ENCODE assay signal across 12 cellular contexts in genomic region chr9:129416831-129417604, GRCh38.
A peak's percentile ranks its signal among the peaks of the same experiment; 100 is the strongest.
DNase-seq lines count a peak whose midpoint lies in the region; ATAC-seq and TF ChIP-seq lines count a peak whose summit lies in the region.
"Had no signal": no experiment of that assay in that cellular context is flagged by ENCODE, and none has a peak within 500 bp of the region (broad histone marks: within the 10 kb centered on the region; RNA-seq: fewer than 3 reads in every experiment).

No MANE protein-coding gene starts in this region.

- H3K27me3 Mint-ChIP-seq in activated CD8-positive, alpha-beta T cell treated with anti-CD3 and anti-CD28 coated beads for 36 hours: no peaks in the 10 kb centered on the region

- intact Hi-C loops in activated CD8-positive, alpha-beta T cell treated with anti-CD3 and anti-CD28 coated beads for 36 hours (cut with micrococcal nuclease): no loop called here

- H3K4me1 Mint-ChIP-seq in activated CD8-positive, alpha-beta T cell treated with anti-CD3 and anti-CD28 coated beads for 36 hours (ENCODE audit: low read depth): peaks cover 13% of the 10 kb centered on the region

- CTCF ChIA-PET in activated CD8-positive, alpha-beta T cell treated with anti-CD3 and anti-CD28 coated beads for 36 hours (lab: Charles Lee): interaction anchor here (1.4 kb wide), 1 partner anchor 274 kb away, joined by 3 read pairs; no protein-coding TSS in a partner anchor

- H3K4me3 Mint-ChIP-seq in activated CD8-positive, alpha-beta T cell treated with anti-CD3 and anti-CD28 coated beads for 36 hours: no peak overlapping the region

- DNase-seq in SIG-M5 treated with dmso at 0.1 percent for 504 hours (lab: John Stamatoyannopoulos, UW; ENCODE audit: unreplicated experiment) (peak; percentile 55), SIG-M5 (lab: John Stamatoyannopoulos, UW) (no peak), NB4 (ENCODE audit: low read depth) (peak; percentile 49), GM19240 (ENCODE audit: insufficient read length, low spot score) (no peak), medulla oblongata (ENCODE audit: extremely low spot score) (no peak)
- DNase-seq in activated CD8-positive, alpha-beta T cell treated with anti-CD3 and anti-CD28 coated beads for 36 hours: no peak
- DNase-seq: activated CD8-positive, alpha-beta memory T cell treated with anti-CD3 and anti-CD28 coated beads for 24 hours; sigmoid colon had no signal

- H3K9me3 Mint-ChIP-seq in activated CD8-positive, alpha-beta T cell treated with anti-CD3 and anti-CD28 coated beads for 36 hours: no peaks in the 10 kb centered on the region

- H3K27ac Mint-ChIP-seq in activated CD8-positive, alpha-beta T cell treated with anti-CD3 and anti-CD28 coated beads for 36 hours: peak overlapping the region; percentile 8

- no peak for ATAC-seq in activated CD8-positive, alpha-beta T cell treated with anti-CD3 and anti-CD28 coated beads for 36 hours
- no peak for ATAC-seq in GM19467 (IDR thresholded peaks at IDR 0.05; ENCODE audit: unreplicated experiment)
- ATAC-seq: left lobe of liver had no signal

- POLR2A ChIA-PET in activated CD8-positive, alpha-beta T cell treated with anti-CD3 and anti-CD28 coated beads for 36 hours (lab: Charles Lee): no interaction called here

- peaks cover 33 to 39% of the 10 kb centered on the region in 2 experiments for H3K4me1 ChIP-seq in neutrophil (ENCODE audit: control insufficient read depth in 1 of 2, insufficient read depth in 1 of 2, low read depth in 1 of 2, low read length in 1 of 2)

- H3K4me3 ChIP-seq in NB4 (ENCODE audit: low read depth, low read length): no peak overlapping the region
- H3K4me3 ChIP-seq in neutrophil (ENCODE audit: low read depth in 1 of 2, low read length in 1 of 2): no peak overlapping the region
- H3K4me3 ChIP-seq: breast epithelium, sigmoid colon had no signal

- no peaks in the 10 kb centered on the region for H3K27me3 ChIP-seq in neutrophil
- H3K27me3 ChIP-seq: breast epithelium, sigmoid colon had no signal

- H3K36me3 Mint-ChIP-seq in activated CD8-positive, alpha-beta T cell treated with anti-CD3 and anti-CD28 coated beads for 36 hours (ENCODE audit: low read depth): no peaks in the 10 kb centered on the region

- H3K27ac ChIP-seq in neutrophil: peak overlapping the region; percentile 50

- TF ChIP-seq POLR2A in NB4 (IDR thresholded peaks at IDR 0.05; ENCODE audit: extremely low read depth, insufficient read length): no peak

- TF ChIP-seq CTCF in NB4 (IDR thresholded peaks at IDR 0.05; ENCODE audit: low read depth, low read length) (no peak), neutrophil (IDR thresholded peaks at IDR 0.05) (no peak)
- no peak for TF ChIP-seq CTCF in activated CD8-positive, alpha-beta T cell treated with anti-CD3 and anti-CD28 coated beads for 36 hours (IDR thresholded peaks at IDR 0.05)

- no peaks in the 10 kb centered on the region for H3K36me3 ChIP-seq in neutrophil
- H3K36me3 ChIP-seq: breast epithelium, sigmoid colon had no signal

- no peaks in the 10 kb centered on the region for H3K9me3 ChIP-seq in neutrophil
- H3K9me3 ChIP-seq: breast epithelium, sigmoid colon had no signal

Comparison
In these comparisons a context has a peak if more than half of its experiments do, and no peak if none do; other contexts are left out.
1. DNase-seq: peak in SIG-M5 treated with dmso at 0.1 percent for 504 hours (single experiment) and NB4 (single experiment); none in SIG-M5 (single experiment), activated CD8-positive, alpha-beta T cell treated with anti-CD3 and anti-CD28 coated beads for 36 hours (single experiment), GM19240 (single experiment) and medulla oblongata (single experiment).